Comparison of ENCODE assay signal across 16 cellular contexts in the genomic region with DNA sequence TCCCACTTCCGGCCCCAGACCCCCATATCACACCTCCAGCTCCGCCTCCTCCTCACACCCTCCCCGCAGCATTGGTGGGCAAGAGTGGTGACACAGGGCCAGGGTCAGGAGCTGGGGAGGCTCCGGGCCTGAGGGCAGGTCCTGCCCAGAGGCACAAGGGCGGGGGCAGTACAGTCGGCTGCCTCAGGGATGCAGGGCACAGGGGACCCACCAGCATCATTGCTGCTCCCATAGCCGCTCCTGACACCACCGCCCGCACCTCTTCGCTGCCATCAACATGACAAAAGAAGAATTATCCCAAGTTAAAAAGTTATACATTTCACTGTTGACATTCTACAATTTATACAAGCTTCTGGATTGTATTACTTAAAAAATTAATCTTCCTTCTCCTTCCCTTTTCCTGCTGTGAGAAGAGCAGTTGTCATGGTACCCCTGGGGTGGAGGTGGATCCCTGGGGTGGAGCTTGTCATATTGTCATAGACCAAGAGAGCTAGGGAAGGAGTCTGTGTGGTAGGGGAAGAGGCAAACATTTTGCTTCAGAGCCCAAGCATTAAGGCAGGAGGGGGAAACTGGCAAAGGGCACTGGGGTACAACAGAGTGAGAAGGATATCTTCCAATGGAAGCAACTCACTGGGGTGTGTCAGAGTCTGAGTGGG.
"Had no signal": no experiment of that assay in that cellular context is flagged by ENCODE, and none has a peak within 500 bp of the region (broad histone marks: within the 10 kb centered on the region; RNA-seq: fewer than 3 reads in every experiment).

No MANE protein-coding gene starts in this region.

- H3K27me3 ChIP-seq: brain microvascular endothelial cell, heart left ventricle, thyroid gland, uterus had no signal

- H3K9me3 ChIP-seq: heart left ventricle, lower lobe of right lung, thyroid gland, uterus had no signal

- DNase-seq: activated CD4-positive, alpha-beta T cell treated with anti-CD3 and anti-CD28 coated beads, Interleukin-2, amount 10 ng/mL, durations not matched to agents 7 days and 5 days; activated naive CD4-positive, alpha-beta T cell; activated naive CD8-positive, alpha-beta T cell treated with anti-CD3 and anti-CD28 coated beads, Interleukin-2, amount 10 ng/mL, durations not matched to agents 7 days and 5 days; brain microvascular endothelial cell; effector memory CD4-positive, alpha-beta T cell; foreskin melanocyte; heart left ventricle; left cardiac atrium; lower lobe of right lung; stimulated activated CD4-positive, alpha-beta T cell treated with anti-CD3 and anti-CD28 coated beads, Interleukin-12 subunit alpha, Interleukin-12 subunit beta, amount 100 ng/mL, for 4 hours; stimulated activated CD4-positive, alpha-beta T cell treated with anti-CD3 and anti-CD28 coated beads, Interleukin-2, amount 100 ng/mL, for 24 hours; T-helper 2 cell; thyroid gland; uterus had no signal

- H3K27ac ChIP-seq: brain microvascular endothelial cell, heart left ventricle, lower lobe of right lung, neural progenitor cell, parathyroid adenoma, thyroid gland, uterus had no signal

- ATAC-seq: heart left ventricle, left cardiac atrium, lower lobe of right lung had no signal

- H3K4me2 ChIP-seq: neural progenitor cell had no signal

- H2AFZ ChIP-seq: neural progenitor cell, parathyroid adenoma had no signal

- H3K4me3 ChIP-seq: heart left ventricle, lower lobe of right lung, neural progenitor cell, thyroid gland, uterus had no signal

- H3K36me3 ChIP-seq: brain microvascular endothelial cell, lower lobe of right lung, neural progenitor cell, thyroid gland, uterus had no signal
